In the genomic region with DNA sequence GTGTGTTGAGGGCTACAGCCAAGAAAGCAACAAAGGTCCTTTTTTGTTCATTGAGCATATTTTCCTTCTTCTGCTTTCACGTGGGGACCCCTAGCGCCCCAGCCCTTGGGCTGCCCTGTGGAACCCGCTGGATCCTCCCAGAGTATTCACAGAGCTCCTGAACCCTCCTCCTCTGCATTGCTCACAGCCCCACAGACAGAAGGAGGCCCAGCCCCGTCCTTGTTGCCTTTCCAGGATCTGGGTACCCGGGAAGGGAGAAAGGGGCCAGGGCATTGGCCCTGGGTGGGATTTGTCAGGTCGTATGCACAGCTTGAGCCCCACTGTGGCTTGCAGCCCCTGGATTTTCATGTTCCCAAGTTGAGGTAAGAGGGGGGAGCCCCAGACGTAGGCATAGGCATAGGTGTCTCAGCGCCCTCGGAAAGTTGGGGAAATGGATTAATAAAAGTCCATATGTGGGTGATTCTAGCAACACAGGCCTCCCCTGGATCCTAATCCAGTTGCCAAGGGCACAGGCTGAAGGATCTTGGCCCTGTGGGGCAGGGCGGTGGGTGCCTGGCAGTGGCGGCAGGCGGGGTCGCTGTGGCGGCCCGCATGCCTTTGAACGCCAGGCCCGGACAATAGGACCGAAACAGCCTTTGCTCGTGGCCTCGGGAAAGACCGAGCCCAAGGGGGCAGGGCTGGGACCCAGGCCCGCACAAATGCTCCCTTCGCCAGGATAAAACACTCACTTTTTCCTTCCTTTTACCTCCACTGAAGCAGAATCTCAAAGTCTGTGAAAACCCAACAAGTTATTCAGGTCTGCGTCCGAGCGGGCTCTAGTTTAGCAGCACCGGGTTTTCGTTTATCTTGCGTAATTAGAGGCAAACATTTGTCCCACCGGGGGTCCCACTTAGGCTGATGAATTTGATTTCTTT, we compare ENCODE assay signal across 19 cellular contexts. TPM values are rescaled to one million over a fixed set of nuclear protein-coding genes. Genes with fewer than 3 reads are reported as not detected.
DNase-seq lines count a peak whose midpoint lies in the region; ATAC-seq and TF ChIP-seq lines count a peak whose summit lies in the region.
"Had no signal": no experiment of that assay in that cellular context is flagged by ENCODE, and none has a peak within 500 bp of the region (broad histone marks: within the 10 kb centered on the region; RNA-seq: fewer than 3 reads in every experiment).

No MANE protein-coding gene starts in this region.

- H3K9ac ChIP-seq in skeletal muscle satellite cell (ENCODE audit: low read depth, low read length), result peak overlapping the region; percentile 98

- no peaks in the 10 kb centered on the region for H3K27me3 ChIP-seq in SJSA1 (replicated peaks)
- H3K27me3 ChIP-seq in skeletal muscle satellite cell (ENCODE audit: control insufficient read depth, insufficient read depth, low read length), result no peaks in the 10 kb centered on the region

- no peaks in the 10 kb centered on the region for H3K9me3 Mint-ChIP-seq in activated T-cell treated with anti-CD3 and anti-CD28 coated beads, Interleukin-2, amount 50 U/mL, for 72 hours
- peaks cover 10% of the 10 kb centered on the region for H3K9me3 Mint-ChIP-seq in glutamatergic neuron (ENCODE audit: unreplicated experiment)
- H3K9me3 Mint-ChIP-seq: activated T-helper 2 cell treated with anti-CD3 and anti-CD28 coated beads, Interferon-gamma antibody, Interleukin-2, Interleukin-4, amounts not matched to agents 10 μg/mL and 5 μg/mL and 100 μg/mL, durations not matched to agents 14 hours and 24 hours and 36 hours had no signal

- DNase-seq in activated T-cell treated with anti-CD3 and anti-CD28 coated beads, Interleukin-2, amount 50 U/mL, for 72 hours, result no peak
- DNase-seq in activated T-cell treated with anti-CD3 and anti-CD28 coated beads, Interleukin-2, amount 50 U/mL, for 1 hour, result no peak
- DNase-seq in SJSA1 (ENCODE audit: low read depth in 1 of 2, low spot score in 2 of 2), result peak in 1 of 2 experiments; percentile 74
- DNase-seq in glutamatergic neuron, result peak; percentile 15
- DNase-seq in stimulated activated CD8-positive, alpha-beta memory T cell treated with anti-CD3 and anti-CD28 coated beads, Interleukin-4, amount 100 ng/mL, for 48 hours, result no peak
- DNase-seq: caudate nucleus; effector CD4-positive, alpha-beta T cell; kidney glomerular epithelial cell; NCI-H1105 treated with DMSO at 0.1 percent for 48 hours; NCI-H82 had no signal

- H3K4me1 Mint-ChIP-seq in activated T-cell treated with anti-CD3 and anti-CD28 coated beads, Interleukin-2, amount 50 U/mL, for 72 hours (ENCODE audit: low read depth), result peaks cover 37% of the 10 kb centered on the region
- no peaks in the 10 kb centered on the region for H3K4me1 Mint-ChIP-seq in glutamatergic neuron (ENCODE audit: low read depth, unreplicated experiment)

- H3K36me3 ChIP-seq in SJSA1, result peaks cover 13% of the 10 kb centered on the region; the same call in 1 of the 2 replicates
- no peaks in the 10 kb centered on the region for H3K36me3 ChIP-seq in skeletal muscle satellite cell (ENCODE audit: insufficient read depth, low read length)
- H3K36me3 ChIP-seq: neutrophil, tibial nerve had no signal

- peaks cover 97% of the 10 kb centered on the region for H3K27me3 Mint-ChIP-seq in activated T-cell treated with anti-CD3 and anti-CD28 coated beads, Interleukin-2, amount 50 U/mL, for 72 hours (ENCODE audit: low read depth)
- H3K27me3 Mint-ChIP-seq in glutamatergic neuron (ENCODE audit: unreplicated experiment), result peaks cover 48% of the 10 kb centered on the region

- H3K4me1 ChIP-seq in SJSA1 (replicated peaks), result peaks cover 40% of the 10 kb centered on the region
- peaks cover 32% of the 10 kb centered on the region for H3K4me1 ChIP-seq in skeletal muscle satellite cell (ENCODE audit: control insufficient read depth, insufficient read depth, low read length)

- H3K4me3 Mint-ChIP-seq in activated T-cell treated with anti-CD3 and anti-CD28 coated beads, Interleukin-2, amount 50 U/mL, for 72 hours, result no peak overlapping the region
- no peak overlapping the region for H3K4me3 Mint-ChIP-seq in glutamatergic neuron (ENCODE audit: unreplicated experiment)

- no peak for ATAC-seq in activated T-cell treated with anti-CD3 and anti-CD28 coated beads, Interleukin-2, amount 50 U/mL, for 72 hours (replicated peaks in 1 of 2)
- ATAC-seq in HG02571 (IDR thresholded peaks at IDR 0.05; ENCODE audit: unreplicated experiment) (no peak), HG03378 (IDR thresholded peaks at IDR 0.05; ENCODE audit: unreplicated experiment) (no peak)
- ATAC-seq: SK-N-SH treated with all-trans-retinoic acid at 6 μM for 48 hours had no signal

- H3K4me2 ChIP-seq in skeletal muscle satellite cell (ENCODE audit: low read length), result peak overlapping the region; percentile 99

- peak overlapping the region; percentile 27 for H3K27ac Mint-ChIP-seq in activated T-cell treated with anti-CD3 and anti-CD28 coated beads, Interleukin-2, amount 50 U/mL, for 72 hours
- H3K27ac Mint-ChIP-seq in glutamatergic neuron (ENCODE audit: unreplicated experiment), result no peak overlapping the region
- H3K27ac Mint-ChIP-seq: activated T-helper 2 cell treated with anti-CD3 and anti-CD28 coated beads, Interferon-gamma antibody, Interleukin-2, Interleukin-4, amounts not matched to agents 10 μg/mL and 5 μg/mL and 100 μg/mL, durations not matched to agents 14 hours and 24 hours and 36 hours had no signal

- H3K36me3 Mint-ChIP-seq in activated T-cell treated with anti-CD3 and anti-CD28 coated beads, Interleukin-2, amount 50 U/mL, for 72 hours (ENCODE audit: insufficient read depth in 2 of 2), result peaks cover 0 to 1% of the 10 kb centered on the region in 2 donors
- no peaks in the 10 kb centered on the region for H3K36me3 Mint-ChIP-seq in glutamatergic neuron (ENCODE audit: unreplicated experiment)

- no peak for TF ChIP-seq CTCF in glutamatergic neuron (IDR thresholded peaks at IDR 0.05; ENCODE audit: partially characterized antibody, unreplicated experiment)

- H3K9me3 ChIP-seq in SJSA1 (replicated peaks) (no peaks in the 10 kb centered on the region), skeletal muscle satellite cell (replicated peaks; ENCODE audit: low read length) (no peaks in the 10 kb centered on the region)
- H3K9me3 ChIP-seq: neutrophil, tibial nerve had no signal

- peak overlapping the region; percentile 90 for H3K27ac ChIP-seq in SJSA1
- H3K27ac ChIP-seq: neutrophil had no signal

- H3K4me3 ChIP-seq in SJSA1 (peak overlapping the region; percentile 39), skeletal muscle satellite cell (ENCODE audit: low read length) (peak overlapping the region; percentile 87)
- H3K4me3 ChIP-seq: tibial nerve had no signal

RNA-seq across cellular contexts. Expression of a gene that starts 3.0 kb away (rescaled TPM):
- total RNA-seq in activated T-cell treated with anti-CD3 and anti-CD28 coated beads, Interleukin-2, amount 50 U/mL, for 72 hours, result not detected
- total RNA-seq in SJSA1 (2014; rRNA removed; shearing (Covaris generic)), result 3.2 and 7.5 TPM in 2 replicates
- not detected for total RNA-seq in glutamatergic neuron (ENCODE audit: unreplicated experiment)
- total RNA-seq in skeletal muscle satellite cell (2012; rRNA removed), result 1.8 and 3.7 TPM in 2 replicates
- total RNA-seq: activated T-helper 2 cell treated with anti-CD3 and anti-CD28 coated beads, Interferon-gamma antibody, Interleukin-2, Interleukin-4, amounts not matched to agents 10 μg/mL and 5 μg/mL and 100 μg/mL, durations not matched to agents 14 hours and 24 hours and 36 hours; fibroblast of lung had no signal

RNA-seq across cellular contexts. Expression of a gene that starts 7.2 kb away (rescaled TPM):
- total RNA-seq in activated T-cell treated with anti-CD3 and anti-CD28 coated beads, Interleukin-2, amount 50 U/mL, for 72 hours, result not detected
- 11.1 and 13.5 TPM in 2 replicates for total RNA-seq in SJSA1 (2014; rRNA removed; shearing (Covaris generic))
- total RNA-seq in glutamatergic neuron (ENCODE audit: unreplicated experiment), result not detected
- 0.22 and 0.25 TPM in 2 replicates for total RNA-seq in skeletal muscle satellite cell (2012; rRNA removed)
- total RNA-seq: activated T-helper 2 cell treated with anti-CD3 and anti-CD28 coated beads, Interferon-gamma antibody, Interleukin-2, Interleukin-4, amounts not matched to agents 10 μg/mL and 5 μg/mL and 100 μg/mL, durations not matched to agents 14 hours and 24 hours and 36 hours; fibroblast of lung had no signal

RNA-seq across cellular contexts. Expression of a gene that starts 9.0 kb away (rescaled TPM):
- not detected for total RNA-seq in activated T-cell treated with anti-CD3 and anti-CD28 coated beads, Interleukin-2, amount 50 U/mL, for 72 hours
- 4.3 and 4.6 TPM in 2 replicates for total RNA-seq in SJSA1 (2014; rRNA removed; shearing (Covaris generic))
- total RNA-seq in glutamatergic neuron (ENCODE audit: unreplicated experiment), result not detected
- under 0.01 and 0.22 TPM in 2 replicates for total RNA-seq in skeletal muscle satellite cell (2012; rRNA removed)
- total RNA-seq: activated T-helper 2 cell treated with anti-CD3 and anti-CD28 coated beads, Interferon-gamma antibody, Interleukin-2, Interleukin-4, amounts not matched to agents 10 μg/mL and 5 μg/mL and 100 μg/mL, durations not matched to agents 14 hours and 24 hours and 36 hours; fibroblast of lung had no signal

RNA-seq across cellular contexts. Expression of a gene that starts 18.1 kb away (rescaled TPM):
- not detected for total RNA-seq in activated T-cell treated with anti-CD3 and anti-CD28 coated beads, Interleukin-2, amount 50 U/mL, for 72 hours
- total RNA-seq in SJSA1 (2014; rRNA removed; shearing (Covaris generic)), result 9.6 and 14.2 TPM in 2 replicates
- total RNA-seq in glutamatergic neuron (ENCODE audit: unreplicated experiment), result not detected
- total RNA-seq in skeletal muscle satellite cell (2012; rRNA removed), result 4.1 and 7.6 TPM in 2 replicates
- total RNA-seq: activated T-helper 2 cell treated with anti-CD3 and anti-CD28 coated beads, Interferon-gamma antibody, Interleukin-2, Interleukin-4, amounts not matched to agents 10 μg/mL and 5 μg/mL and 100 μg/mL, durations not matched to agents 14 hours and 24 hours and 36 hours; fibroblast of lung had no signal

RNA-seq across cellular contexts. Expression of a gene that starts 26.9 kb away (rescaled TPM):
- not detected for total RNA-seq in activated T-cell treated with anti-CD3 and anti-CD28 coated beads, Interleukin-2, amount 50 U/mL, for 72 hours
- total RNA-seq in SJSA1 (2014; rRNA removed; shearing (Covaris generic)), result 0.19 and 1.3 TPM in 2 replicates
- total RNA-seq in glutamatergic neuron (ENCODE audit: unreplicated experiment), result not detected
- total RNA-seq in skeletal muscle satellite cell (2012; rRNA removed), result 3.1 and 4.8 TPM in 2 replicates
- total RNA-seq: A172; activated T-helper 2 cell treated with anti-CD3 and anti-CD28 coated beads, Interferon-gamma antibody, Interleukin-2, Interleukin-4, amounts not matched to agents 10 μg/mL and 5 μg/mL and 100 μg/mL, durations not matched to agents 14 hours and 24 hours and 36 hours; fibroblast of lung had no signal

Comparison
In these comparisons a context has a peak if more than half of its experiments do, and no peak if none do; other contexts are left out.
1. RNA of a gene that starts 7.2 kb away (total RNA-seq): 11.1 to 13.5 TPM in SJSA1; not detected in activated T-cell treated with anti-CD3 and anti-CD28 coated beads, Interleukin-2, amount 50 U/mL, for 72 hours and not detected in glutamatergic neuron (single experiment); every median in the first group is over 10 times any median in the second.